10 cellular contexts compared by ENCODE assay signal in genomic region chr12:14959463-14959862, GRCh38. TPM values are rescaled to one million over a fixed set of nuclear protein-coding genes. Genes with fewer than 3 reads are reported as not detected.
DNase-seq lines count a peak whose midpoint lies in the region; ATAC-seq, FAIRE-seq and TF ChIP-seq lines count a peak whose summit lies in the region.
"Had no signal": no experiment of that assay in that cellular context is flagged by ENCODE, and none has a peak within 500 bp of the region (broad histone marks: within the 10 kb centered on the region; RNA-seq: fewer than 3 reads in every experiment).

No MANE protein-coding gene starts in this region.

- H3K36me3 Mint-ChIP-seq in CD14-positive monocyte = peaks cover 12 to 14% of the 10 kb centered on the region in 2 donors
- no peaks in the 10 kb centered on the region for H3K36me3 Mint-ChIP-seq in type B pancreatic cell

- H3K27me3 Mint-ChIP-seq in CD14-positive monocyte (ENCODE audit: low read depth in 3 of 3) (no peaks in the 10 kb centered on the region), type B pancreatic cell (peaks cover 8% of the 10 kb centered on the region)

- intact Hi-C loops in CD14-positive monocyte (cut with micrococcal nuclease) (loop anchor here in 1 of 2 donors (10.0 kb wide), 2 partner anchors 395 to 745 kb away; partner anchors contain the start of gene PLBD1), ascending aorta (cut with DNase I) (no loop called here)

- H3K4me3 Mint-ChIP-seq in CD14-positive monocyte (peak overlapping the region; percentile 95 to 99), type B pancreatic cell (no peak overlapping the region)

- H3K4me1 ChIP-seq in ascending aorta (peaks cover 6 to 24% of the 10 kb centered on the region in 2 donors), mucosa of rectum (ENCODE audit: control insufficient read depth in 2 of 2, insufficient read depth in 2 of 2, low read length in 2 of 2) (peaks cover 4 to 9% of the 10 kb centered on the region in 2 donors)

- H3K4me1 Mint-ChIP-seq in CD14-positive monocyte (peaks cover 85% of the 10 kb centered on the region), type B pancreatic cell (ENCODE audit: unreplicated experiment) (peaks cover 3% of the 10 kb centered on the region)

- FAIRE-seq in frontal cortex (lab: Jason Lieb, UNC) = no peak

- peak overlapping the region; percentile 95 to 99 (median 99) for H3K27ac Mint-ChIP-seq in CD14-positive monocyte
- H3K27ac Mint-ChIP-seq in type B pancreatic cell = no peak overlapping the region

- H3K36me3 ChIP-seq in KOPT-K1 (ENCODE audit: insufficient read depth, low read length) (peaks cover 49% of the 10 kb centered on the region), ascending aorta (no peaks in the 10 kb centered on the region), mucosa of rectum (ENCODE audit: control insufficient read depth in 2 of 2, insufficient read depth in 2 of 2, low read length in 2 of 2) (no peaks in the 10 kb centered on the region)

- H3K4me3 ChIP-seq in ascending aorta (peak overlapping the region; percentile 52 to 66), mucosa of rectum (ENCODE audit: low read length in 2 of 2) (peak overlapping the region; percentile 44 to 75)

- H3K9ac ChIP-seq in mucosa of rectum (ENCODE audit: low read depth in 1 of 2, low read length in 2 of 2) = peak overlapping the region; percentile 41 to 60

- no peak for ATAC-seq in GM21367 (IDR thresholded peaks at IDR 0.05; ENCODE audit: unreplicated experiment)

- TF ChIP-seq CTCF in CD14-positive monocyte (IDR thresholded peaks at IDR 0.05) (no peak), ascending aorta (IDR thresholded peaks at IDR 0.05) (no peak), type B pancreatic cell (conservative IDR thresholded peaks at IDR 0.05) (no peak)

- DNase-seq in CD14-positive monocyte (ENCODE audit: low spot score) (peak; percentile 47), ascending aorta (ENCODE audit: low spot score in 2 of 2) (no peak), NCI-H446 treated with DMSO at 0.1 percent for 48 hours (lab: John Stamatoyannopoulos, UW) (no peak), type B pancreatic cell (ENCODE audit: extremely low spot score, unreplicated experiment) (no peak), frontal cortex (ENCODE audit: low spot score in 2 of 2) (no peak)
- DNase-seq: caudate nucleus, NCI-H2029 had no signal

- H3K9me3 ChIP-seq in KOPT-K1 (ENCODE audit: insufficient read depth, low read length, poor library complexity, severe bottlenecking) = no peaks in the 10 kb centered on the region
- H3K9me3 ChIP-seq in ascending aorta = no peaks in the 10 kb centered on the region
- H3K9me3 ChIP-seq in mucosa of rectum (ENCODE audit: control insufficient read depth in 2 of 2, low read length in 2 of 2) = no peaks in the 10 kb centered on the region

- H3K27me3 ChIP-seq in ascending aorta (no peaks in the 10 kb centered on the region), mucosa of rectum (ENCODE audit: control insufficient read depth in 2 of 2, insufficient read depth in 2 of 2, low read length in 2 of 2) (no peaks in the 10 kb centered on the region)

- H3K27ac ChIP-seq in KOPT-K1 (ENCODE audit: low read depth, low read length, poor library complexity, severe bottlenecking) (peak overlapping the region; percentile 99), ascending aorta (peak overlapping the region; percentile 70 to 78), mucosa of rectum (ENCODE audit: low read depth in 2 of 2, low read length in 2 of 2) (peak overlapping the region; percentile 73 to 81)

- H3K9me3 Mint-ChIP-seq in CD14-positive monocyte (peaks cover 0 to 5% (median 0%) of the 10 kb centered on the region in 7 donors), type B pancreatic cell (no peaks in the 10 kb centered on the region)

RNA-seq across cellular contexts. Expression of gene ARHGDIB, which starts 1.9 kb away (rescaled TPM):
- polyA plus RNA-seq in CD14-positive monocyte = 1,000 to 10,000 TPM; 1,854 to 2,228 TPM
- total RNA-seq in ascending aorta (87.1 TPM), type B pancreatic cell (ENCODE audit: low replicate concordance) (17.0 and 60.8 TPM in 2 replicates), frontal cortex (11.8 TPM)

RNA-seq across cellular contexts. Expression of gene PDE6H, which starts 13.4 kb away (rescaled TPM):
- under 1 TPM in 1 of 2 donors, not detected in 1; 0.33 TPM for polyA plus RNA-seq in CD14-positive monocyte
- total RNA-seq in ascending aorta (not detected), type B pancreatic cell (ENCODE audit: low replicate concordance) (not detected in 2 replicates), frontal cortex (not detected)

RNA-seq across cellular contexts. Expression of gene ERP27, which starts 21.1 kb away (rescaled TPM):
- polyA plus RNA-seq in CD14-positive monocyte = 1 to 10 TPM; 2.5 TPM
- total RNA-seq in ascending aorta = not detected
- total RNA-seq in type B pancreatic cell (ENCODE audit: low replicate concordance) = 12.4 and 42.3 TPM in 2 replicates
- not detected for total RNA-seq in frontal cortex

Comparison
In these comparisons a context has a peak if more than half of its experiments do, and no peak if none do; other contexts are left out.
1. RNA of gene ERP27, which starts 21.1 kb away (total RNA-seq): 12.4 to 42.3 TPM in type B pancreatic cell; not detected in ascending aorta (single experiment) and not detected in frontal cortex (single experiment); every median in the first group is over 10 times any median in the second.
2. Peak in every context shown above with its lines, with median percentiles within 50 percentile points of each other: H3K27ac ChIP-seq.